12 cellular contexts compared by ENCODE assay signal in genomic region chr19:38706792-38707511, GRCh38. TPM values are rescaled to one million over a fixed set of nuclear protein-coding genes. Genes with fewer than 3 reads are reported as not detected.
A peak's percentile ranks its signal among the peaks of the same experiment; 100 is the strongest.
DNase-seq lines count a peak whose midpoint lies in the region; ATAC-seq and TF ChIP-seq lines count a peak whose summit lies in the region.
"Had no signal": no experiment of that assay in that cellular context is flagged by ENCODE, and none has a peak within 500 bp of the region (broad histone marks: within the 10 kb centered on the region; RNA-seq: fewer than 3 reads in every experiment).

No MANE protein-coding gene starts in this region.

- H3K4me3 ChIP-seq in esophagus squamous epithelium: no peak overlapping the region
- H3K4me3 ChIP-seq in parathyroid adenoma (ENCODE audit: low read depth, low read length): no peak overlapping the region

- H2AFZ ChIP-seq in parathyroid adenoma: no peak overlapping the region

- H3K27me3 ChIP-seq in esophagus squamous epithelium: no peaks in the 10 kb centered on the region
- H3K27me3 ChIP-seq in parathyroid adenoma (ENCODE audit: control insufficient read depth, insufficient read depth, low read length): no peaks in the 10 kb centered on the region

- H3K27ac Mint-ChIP-seq in CD14-positive monocyte: peak overlapping the region in 4 of 7 donors; percentile 47 to 69 (median 50)
- H3K27ac Mint-ChIP-seq: activated naive CD8-positive, alpha-beta T cell treated with anti-CD3 and anti-CD28 coated beads, Interleukin-2, amount 50 U/mL, for 24 hours had no signal

- peaks cover 61 to 100% (median 77%) of the 10 kb centered on the region in 3 donors for H3K36me3 ChIP-seq in esophagus squamous epithelium
- H3K36me3 ChIP-seq in parathyroid adenoma (ENCODE audit: control insufficient read depth, insufficient read depth, low read length): no peaks in the 10 kb centered on the region

- H3K27ac ChIP-seq in esophagus squamous epithelium (peak overlapping the region; percentile 16 to 86 (median 81)), parathyroid adenoma (peak overlapping the region; percentile 2)
- H3K27ac ChIP-seq: KMS-11 had no signal

- H3K4me2 ChIP-seq in parathyroid adenoma (ENCODE audit: low read length): no peak overlapping the region
- H3K4me2 ChIP-seq: KMS-11 had no signal

- no peak for TF ChIP-seq POLR2A in esophagus squamous epithelium (IDR thresholded peaks at IDR 0.05)

- H3K36me3 Mint-ChIP-seq in CD14-positive monocyte: peaks cover 90 to 99% of the 10 kb centered on the region in 2 donors

- DNase-seq in CD14-positive monocyte (ENCODE audit: low spot score): no peak
- DNase-seq in SK-MEL-5 (ENCODE audit: low read depth, low spot score): peak; percentile 17
- DNase-seq in esophagus squamous epithelium (lab: John Stamatoyannopoulos, UW): no peak
- DNase-seq in T1000 (lab: John Stamatoyannopoulos, UW): no peak
- no peak for DNase-seq in pons (ENCODE audit: low spot score)
- no peak for DNase-seq in effector CD8-positive, alpha-beta T cell (lab: John Stamatoyannopoulos, UW)
- DNase-seq: activated CD4-positive, alpha-beta T cell treated with anti-CD3 and anti-CD28 coated beads, Interleukin-2, amount 50 U/mL, for 1 hour; activated naive CD8-positive, alpha-beta T cell treated with anti-CD3 and anti-CD28 coated beads, Interleukin-2, amount 50 U/mL, for 24 hours; stimulated activated naive CD8-positive, alpha-beta T cell treated with anti-CD3 and anti-CD28 coated beads, Interleukin-15, Interleukin-2, amounts not matched to agents 100 U/mL and 50 U/mL, for 24 hours had no signal

- no peak overlapping the region for H3K9ac ChIP-seq in parathyroid adenoma
- H3K9ac ChIP-seq: KMS-11 had no signal

- ATAC-seq in HG02970 (IDR thresholded peaks at IDR 0.05; ENCODE audit: low FRiP score, unreplicated experiment): no peak
- ATAC-seq: activated naive CD8-positive, alpha-beta T cell treated with anti-CD3 and anti-CD28 coated beads, Interleukin-2, amount 50 U/mL, for 24 hours; stimulated activated naive CD8-positive, alpha-beta T cell treated with anti-CD3 and anti-CD28 coated beads, Interleukin-15, Interleukin-2, amounts not matched to agents 100 U/mL and 50 U/mL, for 24 hours had no signal

- H3K27me3 Mint-ChIP-seq in CD14-positive monocyte (ENCODE audit: low read depth in 3 of 3): no peaks in the 10 kb centered on the region
- H3K27me3 Mint-ChIP-seq: activated naive CD8-positive, alpha-beta T cell treated with anti-CD3 and anti-CD28 coated beads, Interleukin-2, amount 50 U/mL, for 24 hours had no signal

- H3K4me1 Mint-ChIP-seq in CD14-positive monocyte: no peaks in the 10 kb centered on the region
- H3K4me1 Mint-ChIP-seq: activated naive CD8-positive, alpha-beta T cell treated with anti-CD3 and anti-CD28 coated beads, Interleukin-2, amount 50 U/mL, for 24 hours had no signal

- TF ChIP-seq CTCF in CD14-positive monocyte (IDR thresholded peaks at IDR 0.05) (no peak), esophagus squamous epithelium (IDR thresholded peaks at IDR 0.05) (no peak), parathyroid adenoma (IDR thresholded peaks at IDR 0.05) (no peak)

- in situ Hi-C loops in SK-MEL-5 (cut with HindIII; ENCODE audit: low pct_unique_long_range_greater_than_20kb, low sequenced_read_pairs): no loop called here

- intact Hi-C loops in CD14-positive monocyte (cut with micrococcal nuclease): no loop called here
- intact Hi-C loops in esophagus squamous epithelium (cut with DNase I): loop anchor here (10.0 kb wide), 1 partner anchor 62 kb away; the partner anchor contains the start of gene ACTN4

- no peak overlapping the region for H3K4me3 Mint-ChIP-seq in CD14-positive monocyte
- H3K4me3 Mint-ChIP-seq: activated naive CD8-positive, alpha-beta T cell treated with anti-CD3 and anti-CD28 coated beads, Interleukin-2, amount 50 U/mL, for 24 hours had no signal

- WGBS in esophagus squamous epithelium, 2 donors: 75 to 76% methylated on average over 11 to 16 of the region's 16 CpGs

- peaks cover 0 to 3% (median 0%) of the 10 kb centered on the region in 7 donors for H3K9me3 Mint-ChIP-seq in CD14-positive monocyte
- H3K9me3 Mint-ChIP-seq: activated naive CD8-positive, alpha-beta T cell treated with anti-CD3 and anti-CD28 coated beads, Interleukin-2, amount 50 U/mL, for 24 hours had no signal

- H3K9me3 ChIP-seq in esophagus squamous epithelium: no peaks in the 10 kb centered on the region
- H3K9me3 ChIP-seq in parathyroid adenoma (ENCODE audit: control insufficient read depth, low read length): no peaks in the 10 kb centered on the region

- H3K79me2 ChIP-seq in parathyroid adenoma: peaks cover 2% of the 10 kb centered on the region

- H3K4me1 ChIP-seq in esophagus squamous epithelium (peaks cover 22 to 93% (median 61%) of the 10 kb centered on the region in 3 donors), parathyroid adenoma (peaks cover 18% of the 10 kb centered on the region)

RNA-seq across cellular contexts. Expression of gene CAPN12, which starts 37.3 kb away (rescaled TPM):
- polyA plus RNA-seq in CD14-positive monocyte: not detected
- not detected in 2 replicates for total RNA-seq in SK-MEL-5 (2014; rRNA removed; shearing (Covaris generic))
- not detected in 2 replicates for polyA plus RNA-seq in SK-MEL-5 (2015; cell fraction: cytosol; rRNA removed)
- not detected in 2 replicates for polyA plus RNA-seq in SK-MEL-5 (2015; cell fraction: nucleus; rRNA removed)
- 1 to 10 TPM; 1.5 to 4.2 (median 1.8) TPM for total RNA-seq in esophagus squamous epithelium

RNA-seq across cellular contexts. Expression of gene ACTN4, which starts 59.5 kb away (rescaled TPM):
- 10 to 100 TPM in 1 of 2 donors, 1 to 10 TPM in 1; 8.4 to 16.0 TPM for polyA plus RNA-seq in CD14-positive monocyte
- total RNA-seq in SK-MEL-5 (2014; rRNA removed; shearing (Covaris generic)): 69.8 and 108 TPM in 2 replicates
- 303 and 383 TPM in 2 replicates for polyA plus RNA-seq in SK-MEL-5 (2015; cell fraction: cytosol; rRNA removed)
- 141 and 199 TPM in 2 replicates for polyA plus RNA-seq in SK-MEL-5 (2015; cell fraction: nucleus; rRNA removed)
- total RNA-seq in esophagus squamous epithelium: 100 to 1,000 TPM; 302 to 705 (median 414) TPM
